Comparison of ENCODE assay signal across 24 cellular contexts in genomic region chr7:29765392-29765979, GRCh38. TPM values are rescaled to one million over a fixed set of nuclear protein-coding genes. Genes with fewer than 3 reads are reported as not detected.
"Had no signal": no experiment of that assay in that cellular context is flagged by ENCODE, and none has a peak within 500 bp of the region (broad histone marks: within the 10 kb centered on the region; RNA-seq: fewer than 3 reads in every experiment).

No MANE protein-coding gene starts in this region.

- H3K9me3 Mint-ChIP-seq: activated naive CD4-positive, alpha-beta T cell treated with anti-CD3 and anti-CD28 coated beads, Interleukin-2, amount 50 U/mL, for 72 hours; dendritic cell treated with granulocyte-macrophage colony-stimulating factor and Interleukin-4, amounts not matched to agents 40 ng/mL and 50 ng/mL, for 4 days; naive thymus-derived CD8-positive, alpha-beta T cell; T-helper 2 cell treated with Interferon-gamma antibody and Interleukin-4, amounts not matched to agents 5 μg/mL and 100 μg/mL, for 36 hours had no signal

- H3K4me1 ChIP-seq: ascending aorta, lower lobe of right lung, pancreas, spleen, vagina had no signal

- H3K4me1 Mint-ChIP-seq: naive thymus-derived CD8-positive, alpha-beta T cell had no signal

- H3K36me3 Mint-ChIP-seq: activated naive CD4-positive, alpha-beta T cell treated with anti-CD3 and anti-CD28 coated beads, Interleukin-2, amount 50 U/mL, for 72 hours; naive thymus-derived CD8-positive, alpha-beta T cell; type B pancreatic cell had no signal

- DNase-seq: activated CD4-positive, alpha-beta T cell treated with anti-CD3 and anti-CD28 coated beads for 1 hour; activated CD4-positive, alpha-beta T cell treated with anti-CD3 and anti-CD28 coated beads, Interleukin-2, amount 50 U/mL, for 1 hour; activated CD8-positive, alpha-beta T cell treated with anti-CD3 and anti-CD28 coated beads, Interleukin-2, amount 10 ng/mL, durations not matched to agents 7 days and 5 days; brain microvascular endothelial cell; caudate nucleus; effector CD4-positive, alpha-beta T cell; hippocampal formation; islet precursor cell; left colon; lower lobe of right lung; naive thymus-derived CD8-positive, alpha-beta T cell; pancreas; spleen; stimulated activated CD4-positive, alpha-beta T cell treated with anti-CD3 and anti-CD28 coated beads, Interleukin-4, amount 100 ng/mL, for 1 hour; stimulated activated naive CD4-positive, alpha-beta T cell; testis had no signal

- H3K27ac ChIP-seq: ascending aorta, brain microvascular endothelial cell, lower lobe of right lung, neutrophil, pancreas, spleen, vagina, VCaP had no signal

- H3K27ac Mint-ChIP-seq: activated CD8-positive, alpha-beta T cell treated with anti-CD3 and anti-CD28 coated beads, Interleukin-2, amount 10 ng/mL, durations not matched to agents 7 days and 5 days; dendritic cell treated with granulocyte-macrophage colony-stimulating factor and Interleukin-4, amounts not matched to agents 40 ng/mL and 50 ng/mL, for 4 days; naive thymus-derived CD8-positive, alpha-beta T cell; T-helper 2 cell treated with Interferon-gamma antibody and Interleukin-4, amounts not matched to agents 5 μg/mL and 100 μg/mL, for 36 hours; type B pancreatic cell had no signal

- H3K36me3 ChIP-seq: ascending aorta, brain microvascular endothelial cell, lower lobe of right lung, neutrophil, pancreas, spleen, vagina had no signal

- H3K27me3 ChIP-seq: ascending aorta, brain microvascular endothelial cell, neutrophil, pancreas, testis, vagina had no signal

- H3K4me3 Mint-ChIP-seq: activated CD8-positive, alpha-beta T cell treated with anti-CD3 and anti-CD28 coated beads, Interleukin-2, amount 10 ng/mL, durations not matched to agents 7 days and 5 days; dendritic cell treated with granulocyte-macrophage colony-stimulating factor and Interleukin-4, amounts not matched to agents 40 ng/mL and 50 ng/mL, for 4 days; naive thymus-derived CD8-positive, alpha-beta T cell; T-helper 2 cell treated with Interferon-gamma antibody and Interleukin-4, amounts not matched to agents 5 μg/mL and 100 μg/mL, for 36 hours; type B pancreatic cell had no signal

- H3K4me3 ChIP-seq: ascending aorta, lower lobe of right lung, pancreas, spleen, testis, vagina had no signal

- H3K9me3 ChIP-seq: ascending aorta, lower lobe of right lung, neutrophil, pancreas, spleen, testis, vagina had no signal

RNA-seq across cellular contexts. Expression of gene WIPF3, which starts 40.8 kb away (rescaled TPM):
- total RNA-seq: activated CD8-positive, alpha-beta T cell treated with anti-CD3 and anti-CD28 coated beads, Interleukin-2, amount 10 ng/mL, durations not matched to agents 7 days and 5 days; activated naive CD4-positive, alpha-beta T cell treated with anti-CD3 and anti-CD28 coated beads, Interleukin-2, amount 50 U/mL, for 72 hours had no signal
